Comparison of ENCODE assay signal across 12 cellular contexts in the genomic region with DNA sequence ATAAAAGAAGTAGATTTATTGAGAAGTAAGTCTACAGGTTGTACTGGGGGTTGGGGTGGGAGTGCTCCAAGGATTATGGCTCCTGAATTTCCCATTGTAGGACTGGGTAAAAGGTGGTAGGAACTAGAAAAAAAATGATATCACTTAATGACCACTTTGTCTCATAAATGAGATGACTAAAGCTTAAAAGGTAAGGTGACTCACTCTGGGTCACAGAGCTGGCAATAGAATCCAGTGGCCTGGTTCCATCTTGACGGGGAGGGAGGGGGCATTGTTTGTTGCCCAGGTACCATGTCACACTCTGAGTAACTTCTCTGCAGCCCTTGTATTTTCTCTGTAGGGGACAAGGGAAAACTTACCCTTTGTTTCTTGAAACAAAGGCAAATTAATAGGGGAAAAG.
DNase-seq lines count a peak whose midpoint lies in the region; ATAC-seq, FAIRE-seq and TF ChIP-seq lines count a peak whose summit lies in the region.
"Had no signal": no experiment of that assay in that cellular context is flagged by ENCODE, and none has a peak within 500 bp of the region (broad histone marks: within the 10 kb centered on the region; RNA-seq: fewer than 3 reads in every experiment).

No MANE protein-coding gene starts in this region.

- in situ Hi-C loops in Panc1 (cut with HindIII; ENCODE audit: low pct_unique_long_range_greater_than_20kb, low sequenced_read_pairs): no loop called here

- FAIRE-seq in small intestine (lab: Jason Lieb, UNC): no peak
- FAIRE-seq: endometrium had no signal

- POLR2A ChIA-PET in Panc1 (lab: Charles Lee): no interaction called here

- ATAC-seq in Panc1 (peak; percentile 92), HG02571 (IDR thresholded peaks at IDR 0.05; ENCODE audit: unreplicated experiment) (no peak)
- ATAC-seq: WTC11 had no signal

- WGBS in small intestine, 3 donors: 21 to 53% (median 34%) methylated on average over 1 of the region's 1 CpG

- BruUV-seq in Panc1 (replicated peaks; lab: Mats Ljungman, UMichigan): no TSS peak

- H3K4me3 ChIP-seq in Panc1 (ENCODE audit: low read depth in 2 of 2, low read length in 2 of 2): no peak overlapping the region
- no peak overlapping the region for H3K4me3 ChIP-seq in epithelial cell of esophagus (ENCODE audit: low read length)
- no peak overlapping the region for H3K4me3 ChIP-seq in small intestine (ENCODE audit: low read depth in 1 of 2, low read length in 2 of 2)

- H3K36me3 ChIP-seq in Panc1 (ENCODE audit: control insufficient read depth, insufficient read depth, low read length): no peaks in the 10 kb centered on the region
- H3K36me3 ChIP-seq in small intestine (ENCODE audit: control insufficient read depth in 2 of 2, insufficient read depth in 2 of 2, low read length in 2 of 2): no peaks in the 10 kb centered on the region

- intact Hi-C loops in Panc1 (cut with micrococcal nuclease; ENCODE audit: unreplicated experiment) (no loop called here), posterior vena cava (cut with DNase I) (no loop called here)

- H3K27ac ChIP-seq in Panc1 (ENCODE audit: low read length): no peak overlapping the region
- no peak overlapping the region for H3K27ac ChIP-seq in small intestine (ENCODE audit: low read depth in 1 of 2, low read length in 1 of 2)

- H3K9me3 ChIP-seq in Panc1 (ENCODE audit: control insufficient read depth, insufficient read depth, low read depth, low read length) (peaks cover 8% of the 10 kb centered on the region; the same call in 1 of the 2 replicates), small intestine (ENCODE audit: control insufficient read depth, low read depth) (peaks cover 2% of the 10 kb centered on the region)

- TF ChIP-seq CTCF in Panc1 (IDR thresholded peaks at IDR 0.05) (no peak), epithelial cell of esophagus (IDR thresholded peaks at IDR 0.05; ENCODE audit: insufficient read depth, low read depth, low read length, missing control alignments) (no peak)

- CTCF ChIA-PET in Panc1 (lab: Charles Lee): interaction anchor here (0.6 kb wide), 1 partner anchor 16 kb away, joined by 3 read pairs; no protein-coding TSS in a partner anchor

- H3K27me3 ChIP-seq in Panc1 (ENCODE audit: control insufficient read depth, insufficient read depth, low read length) (no peaks in the 10 kb centered on the region), small intestine (ENCODE audit: control insufficient read depth in 2 of 2, insufficient read depth in 2 of 2, low read length in 2 of 2) (no peaks in the 10 kb centered on the region)

- peaks cover 9% of the 10 kb centered on the region; the same call in 1 of the 2 replicates for H3K4me1 ChIP-seq in Panc1 (ENCODE audit: control insufficient read depth, insufficient read depth, low read length)
- H3K4me1 ChIP-seq in small intestine (ENCODE audit: control insufficient read depth in 2 of 2, insufficient read depth in 1 of 2, low read depth in 1 of 2, low read length in 1 of 2): no peaks in the 10 kb centered on the region

- DNase-seq in stimulated activated CD4-positive, alpha-beta T cell treated with anti-CD3 and anti-CD28 coated beads, Interleukin-15, amount 100 ng/mL, for 48 hours (ENCODE audit: low read depth in 2 of 2): peak; percentile 21 to 23
- no peak for DNase-seq in stimulated activated CD4-positive, alpha-beta T cell treated with anti-CD3 and anti-CD28 coated beads, Interleukin-12 subunit alpha, Interleukin-12 subunit beta, amount 100 ng/mL, for 4 hours
- peak; percentile 65 for DNase-seq in Panc1 (ENCODE audit: low read depth, low spot score)
- peak; percentile 63 for DNase-seq in epithelial cell of esophagus (ENCODE audit: low read depth)
- no peak for DNase-seq in small intestine
- DNase-seq in central memory CD4-positive, alpha-beta T cell: no peak
- DNase-seq in posterior vena cava (ENCODE audit: low spot score): no peak
- DNase-seq: H7, NCI-H2171 had no signal

Comparison
In these comparisons a context has a peak if more than half of its experiments do, and no peak if none do; other contexts are left out.
1. DNase-seq: peak in stimulated activated CD4-positive, alpha-beta T cell treated with anti-CD3 and anti-CD28 coated beads, Interleukin-15, amount 100 ng/mL, for 48 hours (2 of 2), Panc1 (single experiment) and epithelial cell of esophagus (single experiment); none in stimulated activated CD4-positive, alpha-beta T cell treated with anti-CD3 and anti-CD28 coated beads, Interleukin-12 subunit alpha, Interleukin-12 subunit beta, amount 100 ng/mL, for 4 hours (single experiment), small intestine (single experiment), central memory CD4-positive, alpha-beta T cell (single experiment) and posterior vena cava (single experiment).